In the genomic region with DNA sequence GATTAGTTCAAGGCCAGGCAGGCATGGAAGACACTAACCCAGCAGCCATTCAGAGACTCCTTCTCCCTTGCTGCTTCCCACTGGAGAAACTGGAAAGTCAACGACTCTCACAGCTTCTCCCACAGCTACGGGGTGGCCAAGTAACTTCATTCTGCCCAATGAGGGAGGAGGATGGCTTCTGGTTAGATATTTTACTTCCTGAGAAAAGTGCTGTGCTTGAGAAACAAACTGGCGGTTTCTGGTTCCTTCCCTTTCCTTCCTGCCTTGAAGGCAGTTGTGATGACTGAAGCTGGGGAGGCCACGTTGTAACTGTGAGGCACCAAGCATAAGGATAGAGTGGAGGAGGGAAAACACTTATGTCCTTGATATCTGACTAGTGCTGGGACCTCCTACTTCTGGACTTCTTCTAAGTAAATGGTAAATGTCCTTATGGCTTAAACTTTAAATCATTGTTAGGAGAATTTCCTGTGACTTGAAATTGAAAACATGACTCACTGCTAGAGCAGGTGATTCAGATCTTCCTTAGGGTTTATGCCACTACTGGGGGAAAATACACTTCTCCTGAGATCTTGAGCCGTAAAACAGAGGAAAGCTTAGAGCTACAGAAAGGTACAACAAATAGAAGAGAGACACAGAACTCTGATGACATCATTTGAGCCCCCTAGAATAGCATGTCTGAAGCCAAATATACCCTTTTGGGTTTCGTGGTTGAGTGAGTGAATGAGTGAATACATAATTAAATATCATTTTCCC, we compare ENCODE assay signal across 8 cellular contexts. TPM values are rescaled to one million over a fixed set of nuclear protein-coding genes. Genes with fewer than 3 reads are reported as not detected.
DNase-seq lines count a peak whose midpoint lies in the region; ATAC-seq and TF ChIP-seq lines count a peak whose summit lies in the region.

No MANE protein-coding gene starts in this region.

- peak; percentile 27 for ATAC-seq in GM18858 (IDR thresholded peaks at IDR 0.05; ENCODE audit: unreplicated experiment)
- peak; percentile 35 for ATAC-seq in HG03139 (IDR thresholded peaks at IDR 0.05; ENCODE audit: unreplicated experiment)
- ATAC-seq in psoas muscle = no peak
- no peak for ATAC-seq in HG03045 (IDR thresholded peaks at IDR 0.05; ENCODE audit: unreplicated experiment)

- no peaks in the 10 kb centered on the region for H3K27me3 ChIP-seq in colonic mucosa
- H3K27me3 ChIP-seq in psoas muscle (ENCODE audit: insufficient read depth in 3 of 3, low read length in 2 of 3) = no peaks in the 10 kb centered on the region

- peaks cover 6% of the 10 kb centered on the region for H3K9me3 Mint-ChIP-seq in mesothelial cell of epicardium

- H3K36me3 ChIP-seq in colonic mucosa (no peaks in the 10 kb centered on the region), psoas muscle (ENCODE audit: insufficient read depth in 1 of 2, low read depth in 1 of 2) (peaks cover 0 to 4% of the 10 kb centered on the region in 2 donors)

- no peak overlapping the region for H3K9ac ChIP-seq in colonic mucosa (ENCODE audit: low read depth in 2 of 2, low read length in 2 of 2)

- H3K4me3 ChIP-seq in colonic mucosa = no peak overlapping the region
- H3K4me3 ChIP-seq in psoas muscle = no peak overlapping the region

- H3K4me1 Mint-ChIP-seq in mesothelial cell of epicardium = peaks cover 13% of the 10 kb centered on the region

- H3K27ac Mint-ChIP-seq in mesothelial cell of epicardium = no peak overlapping the region

- H3K9me3 ChIP-seq in colonic mucosa (no peaks in the 10 kb centered on the region), psoas muscle (no peaks in the 10 kb centered on the region)

- H3K36me3 Mint-ChIP-seq in mesothelial cell of epicardium = peaks cover 4% of the 10 kb centered on the region

- WGBS in psoas muscle, 3 donors = 72 to 79% (median 75%) methylated on average over 6 of the region's 6 CpGs

- TF ChIP-seq CTCF in colonic mucosa (IDR thresholded peaks at IDR 0.05) (no peak), psoas muscle (IDR thresholded peaks at IDR 0.05) (no peak), mesothelial cell of epicardium (IDR thresholded peaks at IDR 0.05; ENCODE audit: unreplicated experiment) (no peak)

- H3K27ac ChIP-seq in colonic mucosa (peak overlapping the region; percentile 26), psoas muscle (peak overlapping the region; percentile 36)

- intact Hi-C loops in colonic mucosa (cut with DNase I) (loop anchor here (5.0 kb wide), 1 partner anchor 126 kb away; no protein-coding TSS in a partner anchor), psoas muscle (cut with DNase I) (no loop called here)

- no peak overlapping the region for H3K4me3 Mint-ChIP-seq in mesothelial cell of epicardium

- H3K27me3 Mint-ChIP-seq in mesothelial cell of epicardium (ENCODE audit: low read depth) = peaks cover 1% of the 10 kb centered on the region

- peak; percentile 20 for DNase-seq in T-helper 22 cell (ENCODE audit: low read depth)
- DNase-seq in colonic mucosa = peak; percentile 33
- no peak for DNase-seq in psoas muscle
- DNase-seq in mesothelial cell of epicardium (ENCODE audit: low spot score in 2 of 2, unreplicated experiment in 2 of 2) = no peak
- no peak for DNase-seq in T-helper 9 cell

- no peaks in the 10 kb centered on the region for H3K4me1 ChIP-seq in colonic mucosa
- peaks cover 20% of the 10 kb centered on the region for H3K4me1 ChIP-seq in psoas muscle

RNA-seq across cellular contexts. Expression of gene GNPDA1, which starts 3.1 kb away (rescaled TPM):
- 10 to 100 TPM; 15.5 to 19.6 TPM for total RNA-seq in colonic mucosa
- 10 to 100 TPM; 20.8 to 29.5 (median 25.7) TPM for total RNA-seq in psoas muscle
- polyA plus RNA-seq in psoas muscle = 10 to 100 TPM; 18.7 to 36.8 (median 30.2) TPM
- 55.0 to 56.6 TPM (median 55.1 TPM) in 3 replicates for total RNA-seq in mesothelial cell of epicardium

RNA-seq across cellular contexts. Expression of gene RNF14, which starts 47.1 kb away (rescaled TPM):
- total RNA-seq in colonic mucosa (10 to 100 TPM; 49.4 to 69.8 TPM), psoas muscle (10 to 100 TPM; 54.1 to 89.6 (median 71.8) TPM), mesothelial cell of epicardium (34.0 to 36.5 TPM (median 35.1 TPM) in 3 replicates)
- polyA plus RNA-seq in psoas muscle = 100 to 1,000 TPM in 1 of 3 donors, 10 to 100 TPM in 2; 44.1 to 137 (median 77.9) TPM

RNA-seq across cellular contexts. Expression of gene PCDH12, which starts 58.0 kb away (rescaled TPM):
- 1 to 10 TPM; 1.1 to 1.3 TPM for total RNA-seq in colonic mucosa
- total RNA-seq in psoas muscle = 1 to 10 TPM; 2.7 to 6.0 (median 3.4) TPM
- polyA plus RNA-seq in psoas muscle = 1 to 10 TPM; 1.4 to 1.6 (median 1.5) TPM
- total RNA-seq in mesothelial cell of epicardium = 0.07 to 0.29 TPM (median 0.18 TPM) in 3 replicates

Comparison
In these comparisons a context has a peak if more than half of its experiments do, and no peak if none do; other contexts are left out.
1. ATAC-seq: peak in GM18858 (single experiment) and HG03139 (single experiment); none in psoas muscle (0 of 4) and HG03045 (single experiment).
2. DNase-seq: peak in T-helper 22 cell (single experiment) and colonic mucosa (single experiment); none in psoas muscle (0 of 2), mesothelial cell of epicardium (0 of 2) and T-helper 9 cell (single experiment).